ENCODE assay signal across 11 cellular contexts in genomic region chr21:34132202-34132601, GRCh38.
DNase-seq lines count a peak whose midpoint lies in the region; ATAC-seq lines count a peak whose summit lies in the region.
"Had no signal": no experiment of that assay in that cellular context is flagged by ENCODE, and none has a peak within 500 bp of the region (broad histone marks: within the 10 kb centered on the region; RNA-seq: fewer than 3 reads in every experiment).

No MANE protein-coding gene starts in this region.

- H3K36me3 Mint-ChIP-seq in T-helper 2 cell treated with Interferon-gamma antibody and Interleukin-4, amounts not matched to agents 5 μg/mL and 100 μg/mL, for 36 hours (ENCODE audit: low read depth), result peaks cover 72% of the 10 kb centered on the region
- peaks cover 35% of the 10 kb centered on the region for H3K36me3 Mint-ChIP-seq in activated naive CD8-positive, alpha-beta T cell
- H3K36me3 Mint-ChIP-seq in memory B cell, result peaks cover 58% of the 10 kb centered on the region

- H3K27me3 Mint-ChIP-seq in T-helper 2 cell treated with Interferon-gamma antibody and Interleukin-4, amounts not matched to agents 5 μg/mL and 100 μg/mL, for 36 hours (ENCODE audit: low read depth), result no peaks in the 10 kb centered on the region
- H3K27me3 Mint-ChIP-seq in activated naive CD8-positive, alpha-beta T cell, result no peaks in the 10 kb centered on the region
- no peaks in the 10 kb centered on the region for H3K27me3 Mint-ChIP-seq in memory B cell
- H3K27me3 Mint-ChIP-seq in stimulated activated naive CD8-positive, alpha-beta T cell treated with anti-CD3 and anti-CD28 coated beads, Interleukin-15, amount 100 ng/mL, for 72 hours, result no peaks in the 10 kb centered on the region
- H3K27me3 Mint-ChIP-seq: IgD-negative memory B cell had no signal

- peaks cover 4% of the 10 kb centered on the region for H3K9me3 Mint-ChIP-seq in T-helper 2 cell treated with Interferon-gamma antibody and Interleukin-4, amounts not matched to agents 5 μg/mL and 100 μg/mL, for 36 hours
- H3K9me3 Mint-ChIP-seq in activated naive CD8-positive, alpha-beta T cell (ENCODE audit: low read depth), result no peaks in the 10 kb centered on the region
- peaks cover 10% of the 10 kb centered on the region for H3K9me3 Mint-ChIP-seq in memory B cell
- H3K9me3 Mint-ChIP-seq in stimulated activated naive CD8-positive, alpha-beta T cell treated with anti-CD3 and anti-CD28 coated beads, Interleukin-15, amount 100 ng/mL, for 72 hours, result no peaks in the 10 kb centered on the region

- DNase-seq in T-helper 2 cell treated with Interferon-gamma antibody and Interleukin-4, amounts not matched to agents 5 μg/mL and 100 μg/mL, for 36 hours (ENCODE audit: low spot score), result no peak
- no peak for DNase-seq in T-helper 2 cell
- DNase-seq in memory B cell (ENCODE audit: low spot score in 2 of 2), result no peak
- DNase-seq in stimulated activated naive CD8-positive, alpha-beta T cell treated with anti-CD3 and anti-CD28 coated beads, Interleukin-15, amount 100 ng/mL, for 72 hours, result no peak
- no peak for DNase-seq in NCI-H2196 treated with DMSO at 0.1 percent for 48 hours (lab: John Stamatoyannopoulos, UW; ENCODE audit: unreplicated experiment)
- no peak for DNase-seq in stimulated activated CD4-positive, alpha-beta T cell treated with anti-CD3 and anti-CD28 coated beads, Interleukin-4, amount 100 ng/mL, for 24 hours
- no peak for DNase-seq in effector CD8-positive, alpha-beta T cell (lab: John Stamatoyannopoulos, UW)
- DNase-seq: activated CD8-positive, alpha-beta memory T cell treated with anti-CD3 and anti-CD28 coated beads for 24 hours; NCI-H1105 treated with DMSO at 0.1 percent for 48 hours had no signal

- peaks cover 59% of the 10 kb centered on the region for H3K4me1 Mint-ChIP-seq in T-helper 2 cell treated with Interferon-gamma antibody and Interleukin-4, amounts not matched to agents 5 μg/mL and 100 μg/mL, for 36 hours (ENCODE audit: low read depth)
- H3K4me1 Mint-ChIP-seq in activated naive CD8-positive, alpha-beta T cell (ENCODE audit: low read depth), result peaks cover 81% of the 10 kb centered on the region
- peaks cover 45% of the 10 kb centered on the region for H3K4me1 Mint-ChIP-seq in memory B cell
- H3K4me1 Mint-ChIP-seq in stimulated activated naive CD8-positive, alpha-beta T cell treated with anti-CD3 and anti-CD28 coated beads, Interleukin-15, amount 100 ng/mL, for 72 hours, result peaks cover 68% of the 10 kb centered on the region

- no peak for ATAC-seq in memory B cell (ENCODE audit: low read depth)
- no peak for ATAC-seq in stimulated activated naive CD8-positive, alpha-beta T cell treated with anti-CD3 and anti-CD28 coated beads, Interleukin-15, amount 100 ng/mL, for 72 hours

- H3K27ac Mint-ChIP-seq in T-helper 2 cell treated with Interferon-gamma antibody and Interleukin-4, amounts not matched to agents 5 μg/mL and 100 μg/mL, for 36 hours, result peak overlapping the region; percentile 62
- peak overlapping the region; percentile 94 for H3K27ac Mint-ChIP-seq in activated naive CD8-positive, alpha-beta T cell
- peak overlapping the region; percentile 66 for H3K27ac Mint-ChIP-seq in memory B cell
- H3K27ac Mint-ChIP-seq in stimulated activated naive CD8-positive, alpha-beta T cell treated with anti-CD3 and anti-CD28 coated beads, Interleukin-15, amount 100 ng/mL, for 72 hours, result peak overlapping the region; percentile 92 to 96

- H3K4me3 Mint-ChIP-seq in T-helper 2 cell treated with Interferon-gamma antibody and Interleukin-4, amounts not matched to agents 5 μg/mL and 100 μg/mL, for 36 hours, result peak overlapping the region; percentile 13
- peak overlapping the region; percentile 62 for H3K4me3 Mint-ChIP-seq in activated naive CD8-positive, alpha-beta T cell
- H3K4me3 Mint-ChIP-seq in memory B cell, result peak overlapping the region; percentile 33
- H3K4me3 Mint-ChIP-seq in stimulated activated naive CD8-positive, alpha-beta T cell treated with anti-CD3 and anti-CD28 coated beads, Interleukin-15, amount 100 ng/mL, for 72 hours, result peak overlapping the region; percentile 32 to 55
- H3K4me3 Mint-ChIP-seq: IgD-negative memory B cell had no signal
